In the genomic region with DNA sequence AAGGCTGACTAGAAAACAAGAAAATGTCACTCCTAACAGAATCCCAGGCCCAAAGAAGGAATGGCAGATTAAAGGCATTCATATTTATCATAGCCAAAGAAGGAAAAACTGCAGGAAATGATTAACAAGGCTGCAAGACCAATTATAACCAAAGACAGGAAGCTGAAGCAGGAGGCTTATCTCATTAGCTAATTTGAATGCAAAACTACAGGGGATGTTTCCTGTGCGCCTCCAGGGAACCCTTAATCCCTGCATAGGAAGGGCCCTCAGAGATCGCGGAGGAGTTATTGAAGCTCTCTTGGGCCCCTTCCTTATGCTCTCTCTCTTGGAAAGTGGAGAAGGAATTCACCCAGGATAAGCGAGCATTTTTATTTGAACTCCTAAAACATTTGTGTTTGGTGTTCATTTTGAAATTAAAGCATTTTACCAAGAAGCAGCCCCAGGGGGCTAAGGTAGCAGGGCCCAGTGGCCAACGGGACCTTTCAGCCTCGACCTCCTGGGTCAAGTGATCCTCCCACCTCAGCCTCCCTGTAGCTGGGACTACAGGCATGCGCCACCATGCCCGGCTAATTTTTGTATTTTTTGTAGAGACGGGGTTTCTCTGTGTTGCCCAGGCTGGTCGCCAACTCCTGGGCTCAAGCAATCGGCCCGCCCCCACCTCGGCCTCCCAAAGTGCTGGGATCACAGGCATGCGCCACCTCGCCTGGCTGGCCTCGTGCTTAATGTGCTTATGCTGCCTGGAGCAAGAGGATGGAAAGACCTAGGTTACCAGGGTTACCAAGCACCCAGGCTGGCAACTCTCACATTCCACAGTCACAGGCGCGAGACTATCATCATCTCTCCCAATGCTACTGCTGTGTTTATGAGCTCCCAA, we compare ENCODE assay signal across 17 cellular contexts. TPM values are rescaled to one million over a fixed set of nuclear protein-coding genes. Genes with fewer than 3 reads are reported as not detected.
DNase-seq lines count a peak whose midpoint lies in the region; ATAC-seq, FAIRE-seq and TF ChIP-seq lines count a peak whose summit lies in the region.
"Had no signal": no experiment of that assay in that cellular context is flagged by ENCODE, and none has a peak within 500 bp of the region (broad histone marks: within the 10 kb centered on the region; RNA-seq: fewer than 3 reads in every experiment).

No MANE protein-coding gene starts in this region.

- H3K56ac ChIP-seq in mesendoderm (ENCODE audit: low read length), result peak overlapping the region; percentile 69

- DNase-seq in ELR (ENCODE audit: low read depth) (peak; percentile 52), Kasumi-1 (lab: John Stamatoyannopoulos, UW) (peak; percentile 95), bronchial epithelial cell (ENCODE audit: low read depth) (no peak), mesendoderm (peak; percentile 99), T1000 (lab: John Stamatoyannopoulos, UW) (no peak), glutamatergic neuron (no peak), MG63 (no peak)
- DNase-seq: activated CD8-positive, alpha-beta memory T cell treated with anti-CD3 and anti-CD28 coated beads for 24 hours; CD8-positive, alpha-beta memory T cell; esophagus squamous epithelium; GOT3; naive thymus-derived CD8-positive, alpha-beta T cell; PC-3; stimulated activated CD4-positive, alpha-beta T cell treated with anti-CD3 and anti-CD28 coated beads, Interleukin-12 subunit alpha, Interleukin-12 subunit beta, amount 100 ng/mL, for 4 hours had no signal

- H3K4me2 ChIP-seq in mesendoderm (ENCODE audit: low read length), result no peak overlapping the region

- H3K4ac ChIP-seq in mesendoderm (ENCODE audit: low read depth, low read length), result peak overlapping the region; percentile 61

- H2BK120ac ChIP-seq in mesendoderm (ENCODE audit: low read depth, low read length), result no peak overlapping the region

- H3K36me3 Mint-ChIP-seq in glutamatergic neuron (ENCODE audit: unreplicated experiment), result no peaks in the 10 kb centered on the region
- H3K36me3 Mint-ChIP-seq: activated naive CD4-positive, alpha-beta T cell treated with anti-CD3 and anti-CD28 coated beads, Interleukin-2, amount 50 U/mL, for 24 hours; CD8-positive, alpha-beta memory T cell; naive thymus-derived CD8-positive, alpha-beta T cell had no signal

- no peak overlapping the region for H3K23ac ChIP-seq in mesendoderm (ENCODE audit: low read length)

- H3K36me3 ChIP-seq in bronchial epithelial cell (ENCODE audit: control insufficient read depth, insufficient read depth, low read length) (no peaks in the 10 kb centered on the region), mesendoderm (ENCODE audit: control insufficient read depth, insufficient read depth, low read length) (no peaks in the 10 kb centered on the region), MG63 (no peaks in the 10 kb centered on the region)
- H3K36me3 ChIP-seq: esophagus squamous epithelium had no signal

- H3K27ac Mint-ChIP-seq in glutamatergic neuron (ENCODE audit: unreplicated experiment), result no peak overlapping the region
- H3K27ac Mint-ChIP-seq: activated naive CD4-positive, alpha-beta T cell treated with anti-CD3 and anti-CD28 coated beads, Interleukin-2, amount 50 U/mL, for 24 hours; CD8-positive, alpha-beta memory T cell had no signal

- H3K79me2 ChIP-seq in mesendoderm (ENCODE audit: control insufficient read depth, insufficient read depth, low read length), result no peaks in the 10 kb centered on the region

- ATAC-seq in GM21381 (IDR thresholded peaks at IDR 0.05; ENCODE audit: unreplicated experiment), result no peak
- ATAC-seq: naive thymus-derived CD8-positive, alpha-beta T cell; PC-3 had no signal

- no peak for TF ChIP-seq CTCF in bronchial epithelial cell (IDR thresholded peaks at IDR 0.05; ENCODE audit: insufficient read depth, low read length, severe bottlenecking)
- TF ChIP-seq CTCF in glutamatergic neuron (IDR thresholded peaks at IDR 0.05; ENCODE audit: partially characterized antibody, unreplicated experiment), result no peak

- peak; percentile 55 for FAIRE-seq in bronchial epithelial cell (lab: Jason Lieb, UNC)

- peak overlapping the region; percentile 73 for H3K18ac ChIP-seq in mesendoderm (ENCODE audit: low read length)

- H3K4me3 ChIP-seq in bronchial epithelial cell (ENCODE audit: low read depth, low read length) (no peak overlapping the region), mesendoderm (ENCODE audit: low read length) (no peak overlapping the region), MG63 (no peak overlapping the region)
- H3K4me3 ChIP-seq: esophagus squamous epithelium had no signal

- H3K27me3 ChIP-seq in bronchial epithelial cell (ENCODE audit: control insufficient read depth, insufficient read depth, low read length), result no peaks in the 10 kb centered on the region
- no peaks in the 10 kb centered on the region for H3K27me3 ChIP-seq in mesendoderm (ENCODE audit: insufficient read depth, low read length, poor library complexity)
- no peaks in the 10 kb centered on the region for H3K27me3 ChIP-seq in MG63
- H3K27me3 ChIP-seq: esophagus squamous epithelium had no signal

- H4K8ac ChIP-seq in mesendoderm (ENCODE audit: low read depth, low read length), result no peak overlapping the region

- WGBS in mesendoderm (ENCODE audit: extremely low coverage, insufficient coverage, low lambda C conversion rate), result no CpG with 5 or more reads among the region's 18 CpGs

- no peaks in the 10 kb centered on the region for H3K79me1 ChIP-seq in mesendoderm (ENCODE audit: low read length)

- H2AK5ac ChIP-seq in mesendoderm (ENCODE audit: low read length), result no peak overlapping the region

- H3K27me3 Mint-ChIP-seq in glutamatergic neuron (ENCODE audit: unreplicated experiment), result peaks cover 11% of the 10 kb centered on the region
- H3K27me3 Mint-ChIP-seq: activated naive CD4-positive, alpha-beta T cell treated with anti-CD3 and anti-CD28 coated beads, Interleukin-2, amount 50 U/mL, for 24 hours; naive thymus-derived CD8-positive, alpha-beta T cell had no signal

- H3K9ac ChIP-seq in mesendoderm (ENCODE audit: low read length), result no peak overlapping the region

- H3K9me3 ChIP-seq in MG63, result no peaks in the 10 kb centered on the region
- H3K9me3 ChIP-seq: esophagus squamous epithelium had no signal

- peaks cover 2% of the 10 kb centered on the region for H3K9me3 Mint-ChIP-seq in glutamatergic neuron (ENCODE audit: unreplicated experiment)
- H3K9me3 Mint-ChIP-seq: activated naive CD4-positive, alpha-beta T cell treated with anti-CD3 and anti-CD28 coated beads, Interleukin-2, amount 50 U/mL, for 24 hours; CD8-positive, alpha-beta memory T cell; naive thymus-derived CD8-positive, alpha-beta T cell had no signal

- H3K4me1 ChIP-seq in mesendoderm (ENCODE audit: control insufficient read depth, low read depth, low read length), result no peaks in the 10 kb centered on the region
- H3K4me1 ChIP-seq: esophagus squamous epithelium had no signal

- H3K4me3 Mint-ChIP-seq in glutamatergic neuron (ENCODE audit: unreplicated experiment), result no peak overlapping the region
- H3K4me3 Mint-ChIP-seq: activated naive CD4-positive, alpha-beta T cell treated with anti-CD3 and anti-CD28 coated beads, Interleukin-2, amount 50 U/mL, for 24 hours; CD8-positive, alpha-beta memory T cell; naive thymus-derived CD8-positive, alpha-beta T cell had no signal

- no peak overlapping the region for H4K5ac ChIP-seq in mesendoderm (ENCODE audit: low read length)

- peak overlapping the region; percentile 96 for H3K27ac ChIP-seq in mesendoderm (ENCODE audit: low read depth, low read length)
- H3K27ac ChIP-seq: esophagus squamous epithelium had no signal

- H3K4me1 Mint-ChIP-seq in glutamatergic neuron (ENCODE audit: low read depth, unreplicated experiment), result peaks cover 2% of the 10 kb centered on the region
- H3K4me1 Mint-ChIP-seq: CD8-positive, alpha-beta memory T cell had no signal

- peak overlapping the region; percentile 61 for H2BK5ac ChIP-seq in mesendoderm (ENCODE audit: low read length)

- H2BK15ac ChIP-seq in mesendoderm (replicated peaks; ENCODE audit: low read depth), result no peak overlapping the region

RNA-seq across cellular contexts. Expression of a gene that starts 24.1 kb away (rescaled TPM):
- total RNA-seq in bronchial epithelial cell (20.8 and 27.8 TPM in 2 replicates), glutamatergic neuron (ENCODE audit: unreplicated experiment) (not detected)
- 9.8 TPM for polyA plus RNA-seq in mesendoderm (2013, experiment 1 of 2)
- polyA plus RNA-seq in mesendoderm (2013, experiment 2 of 2), result 9.5 TPM
- total RNA-seq in MG63 (2014; rRNA removed; shearing (Covaris generic); ENCODE audit: low replicate concordance), result 2.1 and 3.5 TPM in 2 replicates

RNA-seq across cellular contexts. Expression of a gene that starts 56.9 kb away (rescaled TPM):
- total RNA-seq in bronchial epithelial cell, result 1.6 and 10.0 TPM in 2 replicates
- 7.4 TPM for polyA plus RNA-seq in mesendoderm (2013, experiment 1 of 2)
- 6.2 TPM for polyA plus RNA-seq in mesendoderm (2013, experiment 2 of 2)
- 11.8 TPM for total RNA-seq in glutamatergic neuron (ENCODE audit: unreplicated experiment)
- 45.2 and 63.9 TPM in 2 replicates for total RNA-seq in MG63 (2014; rRNA removed; shearing (Covaris generic); ENCODE audit: low replicate concordance)
- total RNA-seq: PC-3; T-helper 2 cell treated with Interferon-gamma antibody and Interleukin-4, amounts not matched to agents 100 ng/mL and 5 ng/mL, for 36 hours had no signal

Comparison
In these comparisons a context has a peak if more than half of its experiments do, and no peak if none do; other contexts are left out.
1. DNase-seq: peak in ELR (single experiment), Kasumi-1 (2 of 2) and mesendoderm (single experiment); none in bronchial epithelial cell (single experiment), T1000 (single experiment), glutamatergic neuron (single experiment) and MG63 (single experiment).